Comparison of ENCODE assay signal across 15 cellular contexts in genomic region chr9:71663931-71664459, GRCh38.
DNase-seq lines count a peak whose midpoint lies in the region; ATAC-seq and TF ChIP-seq lines count a peak whose summit lies in the region.
"Had no signal": no experiment of that assay in that cellular context is flagged by ENCODE, and none has a peak within 500 bp of the region (broad histone marks: within the 10 kb centered on the region; RNA-seq: fewer than 3 reads in every experiment).

No MANE protein-coding gene starts in this region.

- peaks cover 12% of the 10 kb centered on the region; the same call in 1 of the 2 replicates for H3F3A ChIP-seq in GM23248 (ENCODE audit: insufficient read depth)

- H3K9me2 ChIP-seq in GM23248 (ENCODE audit: insufficient read depth): no peaks in the 10 kb centered on the region

- H3K9ac ChIP-seq in GM23248 (no peak overlapping the region), parathyroid adenoma (no peak overlapping the region)

- H3K36me3 ChIP-seq in GM23248 (ENCODE audit: low read depth) (no peaks in the 10 kb centered on the region), SJSA1 (no peaks in the 10 kb centered on the region), parathyroid adenoma (ENCODE audit: control insufficient read depth, insufficient read depth, low read length) (no peaks in the 10 kb centered on the region)

- H3K27me3 ChIP-seq in GM23248 (replicated peaks; ENCODE audit: insufficient read depth) (no peaks in the 10 kb centered on the region), SJSA1 (replicated peaks) (no peaks in the 10 kb centered on the region), parathyroid adenoma (ENCODE audit: control insufficient read depth, insufficient read depth, low read length) (no peaks in the 10 kb centered on the region)

- H3K4me3 ChIP-seq in GM23248 (no peak overlapping the region), SJSA1 (no peak overlapping the region), foreskin fibroblast (ENCODE audit: low read depth in 1 of 2, low read length in 2 of 2) (no peak overlapping the region), parathyroid adenoma (ENCODE audit: low read depth, low read length) (peak overlapping the region; percentile 30)
- H3K4me3 ChIP-seq: SK-N-MC had no signal

- in situ Hi-C loops in GM23248 (cut with MboI): no loop called here

- peak overlapping the region; percentile 62 for H3K4me2 ChIP-seq in GM23248 (ENCODE audit: unreplicated experiment)
- peak overlapping the region; percentile 51 for H3K4me2 ChIP-seq in parathyroid adenoma (ENCODE audit: low read length)

- H3K79me2 ChIP-seq in GM23248 (ENCODE audit: insufficient read depth): no peaks in the 10 kb centered on the region
- no peaks in the 10 kb centered on the region for H3K79me2 ChIP-seq in parathyroid adenoma

- no peaks in the 10 kb centered on the region for H4K20me1 ChIP-seq in GM23248 (ENCODE audit: insufficient read depth)

- H3K9me3 ChIP-seq in GM23248 (ENCODE audit: low read depth): no peaks in the 10 kb centered on the region
- H3K9me3 ChIP-seq in SJSA1 (replicated peaks): no peaks in the 10 kb centered on the region
- H3K9me3 ChIP-seq in parathyroid adenoma (ENCODE audit: control insufficient read depth, low read length): no peaks in the 10 kb centered on the region

- 0 out of 2 replicates have a peak overlapping the region, but pooled peaks have one; percentile 19 for H2AFZ ChIP-seq in GM23248
- H2AFZ ChIP-seq in parathyroid adenoma: peak overlapping the region; percentile 38

- H3K4me1 ChIP-seq in GM23248 (ENCODE audit: insufficient read depth): peaks cover 22% of the 10 kb centered on the region
- peaks cover 40% of the 10 kb centered on the region for H3K4me1 ChIP-seq in SJSA1 (replicated peaks)
- H3K4me1 ChIP-seq in parathyroid adenoma: peaks cover 31% of the 10 kb centered on the region

- DNase-seq in GM23248 (peak; percentile 45), SJSA1 (ENCODE audit: low read depth in 1 of 2, low spot score in 2 of 2) (peak; percentile 47 to 79), foreskin fibroblast (peak; percentile 41 to 61), NCI-H748 treated with DMSO at 0.1 percent for 48 hours (lab: John Stamatoyannopoulos, UW) (no peak), posterior vena cava (ENCODE audit: low spot score) (no peak)
- DNase-seq: activated T-cell treated with anti-CD3 and anti-CD28 coated beads, Interleukin-2, amount 50 U/mL, for 24 hours; anterior cingulate cortex; CD4-positive, CD25-positive, alpha-beta regulatory T cell; stimulated activated CD4-positive, alpha-beta T cell treated with anti-CD3 and anti-CD28 coated beads, Interleukin-2, amount 100 ng/mL, for 24 hours had no signal

- H3K27ac ChIP-seq in GM23248: no peak overlapping the region
- peak overlapping the region; percentile 94 for H3K27ac ChIP-seq in SJSA1
- H3K27ac ChIP-seq in parathyroid adenoma: peak overlapping the region; percentile 97
- H3K27ac ChIP-seq: SK-N-MC had no signal

- intact Hi-C loops in posterior vena cava (cut with DNase I): no loop called here

- 36 to 41% methylated on average over 4 of the region's 4 CpGs for WGBS in GM23248 (ENCODE audit: low coverage in 1 of 2, low lambda C conversion rate in 2 of 2, missing lambda C conversion rate in 2 of 2), 2 experiments

- ATAC-seq in esophagus mucosa (no peak), HG02759 (IDR thresholded peaks at IDR 0.05; ENCODE audit: unreplicated experiment) (no peak)
- ATAC-seq: activated CD4-positive, CD25-positive, alpha-beta regulatory T cell treated with anti-CD3 and anti-CD28 coated beads, Interleukin-2, amount 50 U/mL, for 24 hours; stimulated activated memory B cell treated with anti-CD40 and anti-IgM and Interleukin-4, amounts not matched to agents 10 μg/mL and 1 μg/mL and 100 μg/mL, for 72 hours had no signal

- TF ChIP-seq CTCF in foreskin fibroblast (IDR thresholded peaks at IDR 0.05; ENCODE audit: low read depth, low read length) (no peak), parathyroid adenoma (IDR thresholded peaks at IDR 0.05) (no peak)

Comparison
In these comparisons a context has a peak if more than half of its experiments do, and no peak if none do; other contexts are left out.
1. DNase-seq: peak in GM23248 (single experiment), SJSA1 (2 of 2) and foreskin fibroblast (2 of 2); none in NCI-H748 treated with DMSO at 0.1 percent for 48 hours (single experiment) and posterior vena cava (single experiment).